ENCODE assay signal across 28 cellular contexts in genomic region chr22:50702821-50703725, GRCh38. TPM values are rescaled to one million over a fixed set of nuclear protein-coding genes. Genes with fewer than 3 reads are reported as not detected.
DNase-seq lines count a peak whose midpoint lies in the region; ATAC-seq, FAIRE-seq and TF ChIP-seq lines count a peak whose summit lies in the region.
"Had no signal": no experiment of that assay in that cellular context is flagged by ENCODE, and none has a peak within 500 bp of the region (broad histone marks: within the 10 kb centered on the region; RNA-seq: fewer than 3 reads in every experiment).

No MANE protein-coding gene starts in this region.

- H3K4me3 ChIP-seq in neural progenitor cell, result no peak overlapping the region
- H3K4me3 ChIP-seq: BLaER1, GM12878, HAP-1, MG63, testis had no signal

- no peak overlapping the region for H3K27ac ChIP-seq in neural progenitor cell
- H3K27ac ChIP-seq: BLaER1, foreskin keratinocyte, neutrophil, testis had no signal

- no peak overlapping the region for H3K9ac ChIP-seq in neural progenitor cell
- H3K9ac ChIP-seq: BLaER1 had no signal

- no peak overlapping the region for H2AFZ ChIP-seq in neural progenitor cell (replicated peaks)

- H3K9me3 ChIP-seq in neural progenitor cell (ENCODE audit: low read depth), result no peaks in the 10 kb centered on the region
- H3K9me3 ChIP-seq: BLaER1, Caco-2, HAP-1, MG63, neutrophil, testis had no signal

- H3K4me1 ChIP-seq in neural progenitor cell, result peaks cover 16% of the 10 kb centered on the region
- H3K4me1 ChIP-seq: BLaER1, foreskin keratinocyte, HAP-1, testis had no signal

- intact Hi-C loops in natural killer cell (cut with micrococcal nuclease), result no loop called here

- H3K27ac Mint-ChIP-seq in natural killer cell treated with Interleukin-12 subunit alpha and Interleukin-12 subunit beta and Interleukin-15 and Interleukin-18, amount 100 ng/mL, for 72 hours, result peak overlapping the region in 1 of 2 donors; percentile 27
- H3K27ac Mint-ChIP-seq in natural killer cell (no peak overlapping the region), endothelial cell (ENCODE audit: unreplicated experiment) (peak overlapping the region; percentile 77), neural progenitor cell (peak overlapping the region; percentile 48)

- no peaks in the 10 kb centered on the region for H3K36me3 Mint-ChIP-seq in natural killer cell treated with Interleukin-12 subunit alpha and Interleukin-12 subunit beta and Interleukin-15 and Interleukin-18, amount 100 ng/mL, for 72 hours
- no peaks in the 10 kb centered on the region for H3K36me3 Mint-ChIP-seq in natural killer cell
- peaks cover 68% of the 10 kb centered on the region for H3K36me3 Mint-ChIP-seq in endothelial cell (ENCODE audit: low read depth, unreplicated experiment)
- H3K36me3 Mint-ChIP-seq in neural progenitor cell, result peaks cover 27% of the 10 kb centered on the region
- H3K36me3 Mint-ChIP-seq: activated naive CD8-positive, alpha-beta T cell treated with anti-CD3 and anti-CD28 coated beads, Interleukin-2, amount 10 ng/mL, durations not matched to agents 7 days and 5 days had no signal

- TF ChIP-seq POLR2A in GM12892 (IDR thresholded peaks at IDR 0.05; ENCODE audit: low read depth, low read length), result no peak

- peaks cover 6 to 11% of the 10 kb centered on the region in 2 donors for H3K4me1 Mint-ChIP-seq in natural killer cell treated with Interleukin-12 subunit alpha and Interleukin-12 subunit beta and Interleukin-15 and Interleukin-18, amount 100 ng/mL, for 72 hours (ENCODE audit: low read depth in 2 of 2)
- H3K4me1 Mint-ChIP-seq in natural killer cell (peaks cover 0 to 12% of the 10 kb centered on the region in 2 donors), endothelial cell (ENCODE audit: unreplicated experiment) (peaks cover 40% of the 10 kb centered on the region), neural progenitor cell (peaks cover 36% of the 10 kb centered on the region)

- TF ChIP-seq CTCF in natural killer cell (IDR thresholded peaks at IDR 0.05) (no peak), endothelial cell (IDR thresholded peaks at IDR 0.05; ENCODE audit: unreplicated experiment) (no peak), neural progenitor cell (IDR thresholded peaks at IDR 0.05) (no peak)

- H3K79me2 ChIP-seq in neural progenitor cell (ENCODE audit: low read depth), result no peaks in the 10 kb centered on the region

- DNase-seq in natural killer cell treated with Interleukin-12 subunit alpha and Interleukin-12 subunit beta and Interleukin-15 and Interleukin-18, amount 100 ng/mL, for 72 hours (ENCODE audit: low spot score), result peak; percentile 29
- DNase-seq in natural killer cell, result no peak
- no peak for DNase-seq in endothelial cell (ENCODE audit: low spot score)
- no peak for DNase-seq in neural progenitor cell (ENCODE audit: low spot score)
- DNase-seq in DMS 273 treated with DMSO at 0.1 percent for 48 hours (lab: John Stamatoyannopoulos, UW), result no peak
- no peak for DNase-seq in occipital lobe (lab: John Stamatoyannopoulos, UW)
- DNase-seq in GM12892 (ENCODE audit: insufficient read length), result no peak
- DNase-seq: ACHN; activated naive CD8-positive, alpha-beta T cell treated with anti-CD3 and anti-CD28 coated beads, Interleukin-2, amount 10 ng/mL, durations not matched to agents 7 days and 5 days; Caco-2; effector CD4-positive, alpha-beta T cell; hypothalamus; MG63; NCI-H1436; NCI-H446; PC-3; SHP77 treated with DMSO at 0.1 percent for 48 hours; stimulated activated CD4-positive, alpha-beta T cell treated with anti-CD3 and anti-CD28 coated beads, Interleukin-4, amount 100 ng/mL, for 4 hours; stimulated activated naive CD4-positive, alpha-beta T cell; T-helper 9 cell; testis had no signal

- no peak for ATAC-seq in natural killer cell treated with Interleukin-12 subunit alpha and Interleukin-12 subunit beta and Interleukin-15 and Interleukin-18, amount 100 ng/mL, for 72 hours
- ATAC-seq in natural killer cell (no peak), GM21390 (IDR thresholded peaks at IDR 0.05; ENCODE audit: unreplicated experiment) (no peak)
- ATAC-seq: esophagus mucosa, foreskin keratinocyte, PC-3 had no signal

- no peak for FAIRE-seq in GM12892 (lab: Jason Lieb, UNC)
- FAIRE-seq: GM12878 had no signal

- no peak overlapping the region for H3K4me2 ChIP-seq in neural progenitor cell
- H3K4me2 ChIP-seq: BLaER1 had no signal

- H3K27me3 Mint-ChIP-seq in natural killer cell treated with Interleukin-12 subunit alpha and Interleukin-12 subunit beta and Interleukin-15 and Interleukin-18, amount 100 ng/mL, for 72 hours, result peaks cover 0 to 3% of the 10 kb centered on the region in 2 donors
- H3K27me3 Mint-ChIP-seq in natural killer cell (ENCODE audit: low read depth in 2 of 2), result no peaks in the 10 kb centered on the region
- peaks cover 69% of the 10 kb centered on the region for H3K27me3 Mint-ChIP-seq in endothelial cell (ENCODE audit: unreplicated experiment)
- peaks cover 8% of the 10 kb centered on the region for H3K27me3 Mint-ChIP-seq in neural progenitor cell (ENCODE audit: insufficient read depth, low read depth)
- H3K27me3 Mint-ChIP-seq: activated naive CD8-positive, alpha-beta T cell treated with anti-CD3 and anti-CD28 coated beads, Interleukin-2, amount 10 ng/mL, durations not matched to agents 7 days and 5 days had no signal

- H3F3A ChIP-seq in neural progenitor cell (ENCODE audit: low read depth), result peaks cover 14% of the 10 kb centered on the region

- H3K4me3 Mint-ChIP-seq in natural killer cell treated with Interleukin-12 subunit alpha and Interleukin-12 subunit beta and Interleukin-15 and Interleukin-18, amount 100 ng/mL, for 72 hours, result no peak overlapping the region
- H3K4me3 Mint-ChIP-seq in natural killer cell, result no peak overlapping the region
- H3K4me3 Mint-ChIP-seq in endothelial cell (ENCODE audit: unreplicated experiment), result peak overlapping the region; percentile 74
- no peak overlapping the region for H3K4me3 Mint-ChIP-seq in neural progenitor cell
- H3K4me3 Mint-ChIP-seq: activated naive CD8-positive, alpha-beta T cell treated with anti-CD3 and anti-CD28 coated beads, Interleukin-2, amount 10 ng/mL, durations not matched to agents 7 days and 5 days had no signal

- no peaks in the 10 kb centered on the region for H3K36me3 ChIP-seq in neural progenitor cell
- H3K36me3 ChIP-seq: HAP-1, neutrophil had no signal

- no peaks in the 10 kb centered on the region for H3K9me3 Mint-ChIP-seq in natural killer cell treated with Interleukin-12 subunit alpha and Interleukin-12 subunit beta and Interleukin-15 and Interleukin-18, amount 100 ng/mL, for 72 hours
- H3K9me3 Mint-ChIP-seq in natural killer cell, result no peaks in the 10 kb centered on the region
- no peaks in the 10 kb centered on the region for H3K9me3 Mint-ChIP-seq in endothelial cell (ENCODE audit: unreplicated experiment)
- no peaks in the 10 kb centered on the region for H3K9me3 Mint-ChIP-seq in neural progenitor cell
- H3K9me3 Mint-ChIP-seq: activated naive CD8-positive, alpha-beta T cell treated with anti-CD3 and anti-CD28 coated beads, Interleukin-2, amount 10 ng/mL, durations not matched to agents 7 days and 5 days had no signal

- peaks cover 10% of the 10 kb centered on the region for H3K27me3 ChIP-seq in neural progenitor cell
- H3K27me3 ChIP-seq: BLaER1, foreskin keratinocyte, MG63, neutrophil, testis had no signal

- peaks cover 22% of the 10 kb centered on the region for H4K20me1 ChIP-seq in neural progenitor cell (ENCODE audit: low read depth)

RNA-seq across cellular contexts. Expression of gene SHANK3, which starts 30.4 kb away (rescaled TPM):
- total RNA-seq in natural killer cell treated with Interleukin-12 subunit alpha and Interleukin-12 subunit beta and Interleukin-15 and Interleukin-18, amount 100 ng/mL, for 72 hours, result not detected
- total RNA-seq in natural killer cell (under 1 TPM in 1 of 3 donors, not detected in 2; 0.07 TPM), endothelial cell (ENCODE audit: unreplicated experiment) (223 TPM), neural progenitor cell (ENCODE audit: low replicate concordance) (0.65 and 3.6 TPM in 2 replicates), occipital lobe (6.2 TPM)
- polyA plus RNA-seq in GM12892 (2012; ENCODE audit: missing spikeins), result not detected

RNA-seq across cellular contexts. Expression of gene ACR, which starts 34.9 kb away (rescaled TPM):
- total RNA-seq in natural killer cell treated with Interleukin-12 subunit alpha and Interleukin-12 subunit beta and Interleukin-15 and Interleukin-18, amount 100 ng/mL, for 72 hours, result not detected
- total RNA-seq in natural killer cell (not detected), endothelial cell (ENCODE audit: unreplicated experiment) (2.8 TPM), neural progenitor cell (ENCODE audit: low replicate concordance) (not detected in 2 replicates), occipital lobe (not detected)
- polyA plus RNA-seq in GM12892 (2012; ENCODE audit: missing spikeins), result not detected
- total RNA-seq: activated naive CD8-positive, alpha-beta T cell treated with anti-CD3 and anti-CD28 coated beads, Interleukin-2, amount 10 ng/mL, durations not matched to agents 7 days and 5 days; Caco-2; foreskin keratinocyte; GM12878; PC-3 had no signal
- polyA plus RNA-seq: foreskin keratinocyte, GM12878 had no signal

Comparison
In these comparisons a context has a peak if more than half of its experiments do, and no peak if none do; other contexts are left out.
1. H3K27ac Mint-ChIP-seq: peak in endothelial cell (single experiment) and neural progenitor cell (single experiment); none in natural killer cell (0 of 2).
2. RNA of gene SHANK3, which starts 30.4 kb away (total RNA-seq): 223 TPM in endothelial cell (single experiment); 6.2 TPM in occipital lobe (single experiment), 0.65 to 3.6 TPM in neural progenitor cell, not detected in natural killer cell treated with Interleukin-12 subunit alpha and Interleukin-12 subunit beta and Interleukin-15 and Interleukin-18, amount 100 ng/mL, for 72 hours and 0.07 TPM in natural killer cell; every median in the first group is over 10 times any median in the second.